In genomic region chr12:106690569-106690968, GRCh38 we compare ENCODE assay signal across 5 cellular contexts.
"Had no signal": no experiment of that assay in that cellular context is flagged by ENCODE, and none has a peak within 500 bp of the region (broad histone marks: within the 10 kb centered on the region; RNA-seq: fewer than 3 reads in every experiment).

No MANE protein-coding gene starts in this region.

- H3K4me3 Mint-ChIP-seq: GM23338, H9, IgD-negative memory B cell had no signal

- H3K4me1 Mint-ChIP-seq: GM23338, H9, IgD-negative memory B cell had no signal

- H3K9me3 Mint-ChIP-seq: GM23338, H9, IgD-negative memory B cell had no signal

- DNase-seq: H9, HCEC 1CT had no signal

- ATAC-seq: GM23338, HepG2 had no signal

- H3K27ac Mint-ChIP-seq: GM23338, H9, IgD-negative memory B cell had no signal

- H3K36me3 Mint-ChIP-seq: IgD-negative memory B cell had no signal
